ENCODE assay signal across 15 cellular contexts in genomic region chr14:90111895-90112534, GRCh38. TPM values are rescaled to one million over a fixed set of nuclear protein-coding genes. Genes with fewer than 3 reads are reported as not detected.
A peak's percentile ranks its signal among the peaks of the same experiment; 100 is the strongest.
DNase-seq lines count a peak whose midpoint lies in the region; ATAC-seq and TF ChIP-seq lines count a peak whose summit lies in the region.
"Had no signal": no experiment of that assay in that cellular context is flagged by ENCODE, and none has a peak within 500 bp of the region (broad histone marks: within the 10 kb centered on the region; RNA-seq: fewer than 3 reads in every experiment).

No MANE protein-coding gene starts in this region.

- no peaks in the 10 kb centered on the region for H3K36me3 ChIP-seq in kidney epithelial cell (ENCODE audit: control insufficient read depth, insufficient read depth, low read length)

- DNase-seq in COLO829 (ENCODE audit: low spot score): peak; percentile 62
- peak; percentile 85 for DNase-seq in HT1080 (ENCODE audit: low read depth)
- peak; percentile 74 for DNase-seq in astrocyte of the spinal cord (ENCODE audit: low read depth, low spot score)
- DNase-seq in kidney epithelial cell (ENCODE audit: low read depth): peak; percentile 64
- no peak for DNase-seq in coronary artery (ENCODE audit: low spot score)
- no peak for DNase-seq in NCI-H2081 (lab: John Stamatoyannopoulos, UW)
- DNase-seq: CD4-positive, alpha-beta memory T cell; effector CD4-positive, alpha-beta T cell; hippocampal formation; mesendoderm; stimulated activated CD4-positive, alpha-beta T cell treated with anti-CD3 and anti-CD28 coated beads, Interleukin-4, amount 100 ng/mL, for 1 hour had no signal

- no peak for ATAC-seq in HG02870 (IDR thresholded peaks at IDR 0.05; ENCODE audit: unreplicated experiment)
- ATAC-seq in GM18498 (IDR thresholded peaks at IDR 0.05; ENCODE audit: unreplicated experiment): no peak

- no peak overlapping the region for H3K4me3 ChIP-seq in astrocyte of the spinal cord (ENCODE audit: low read depth, low read length)
- no peak overlapping the region for H3K4me3 ChIP-seq in kidney epithelial cell (ENCODE audit: low read depth, low read length)
- no peak overlapping the region for H3K4me3 ChIP-seq in coronary artery

- TF ChIP-seq CTCF in astrocyte of the spinal cord (IDR thresholded peaks at IDR 0.05; ENCODE audit: low read depth, low read length): no peak
- no peak for TF ChIP-seq CTCF in kidney epithelial cell (IDR thresholded peaks at IDR 0.05; ENCODE audit: insufficient read depth, low read length, poor library complexity, severe bottlenecking)
- TF ChIP-seq CTCF in coronary artery (IDR thresholded peaks at IDR 0.05): no peak

- in situ Hi-C loops in astrocyte of the spinal cord (cut with HindIII; ENCODE audit: low sequenced_read_pairs): no loop called here

- H3K27me3 ChIP-seq in kidney epithelial cell (ENCODE audit: control insufficient read depth, insufficient read depth, low read length): no peaks in the 10 kb centered on the region

- no peak overlapping the region for H3K27ac ChIP-seq in coronary artery
- H3K27ac ChIP-seq: parathyroid adenoma had no signal

RNA-seq across cellular contexts. Expression of gene KCNK13, which starts 50.2 kb away (rescaled TPM):
- total RNA-seq in HT1080 (2014; rRNA removed; shearing (Covaris generic)): 0.13 and 0.45 TPM in 2 replicates
- not detected in 2 replicates for polyA plus RNA-seq in HT1080 (2015; cell fraction: cytosol; rRNA removed)
- polyA plus RNA-seq in HT1080 (2015; cell fraction: nucleus; rRNA removed): not detected in 2 replicates
- 0.13 and 0.89 TPM in 2 replicates for total RNA-seq in kidney epithelial cell
- total RNA-seq: activated CD8-positive, alpha-beta memory T cell treated with anti-CD3 and anti-CD28 coated beads for 36 hours had no signal
- polyA plus RNA-seq: CD4-positive, alpha-beta memory T cell had no signal

Comparison
In these comparisons a context has a peak if more than half of its experiments do, and no peak if none do; other contexts are left out.
1. DNase-seq: peak in COLO829 (single experiment), HT1080 (single experiment), astrocyte of the spinal cord (single experiment) and kidney epithelial cell (single experiment); none in coronary artery (single experiment) and NCI-H2081 (0 of 2).